Comparison of ENCODE assay signal across 8 cellular contexts in the genomic region with DNA sequence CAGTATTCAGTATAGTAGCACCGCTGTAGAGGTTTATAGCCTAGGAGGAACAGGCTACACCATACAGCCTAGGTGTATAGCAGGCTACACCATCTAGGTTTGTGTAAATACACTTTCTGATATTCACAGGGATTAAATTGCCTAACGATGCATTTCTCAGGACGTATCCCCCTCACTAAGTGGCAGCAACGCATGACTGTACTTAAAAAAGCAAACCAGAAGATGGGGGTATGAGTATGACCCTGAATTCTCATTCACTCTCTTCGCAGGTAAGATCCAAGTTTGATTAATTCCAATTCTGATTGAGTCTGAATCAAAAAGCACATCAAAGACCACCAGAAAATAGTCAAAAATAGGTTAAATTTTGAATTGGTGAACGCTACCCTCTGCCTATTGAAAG. TPM values are rescaled to one million over a fixed set of nuclear protein-coding genes. Genes with fewer than 3 reads are reported as not detected.
A peak's percentile ranks its signal among the peaks of the same experiment; 100 is the strongest.
DNase-seq lines count a peak whose midpoint lies in the region; ATAC-seq and TF ChIP-seq lines count a peak whose summit lies in the region.

No MANE protein-coding gene starts in this region.

- no peak for TF ChIP-seq CTCF in AG10803 (conservative IDR thresholded peaks at IDR 0.05; ENCODE audit: low read length)
- TF ChIP-seq CTCF in brain microvascular endothelial cell (IDR thresholded peaks at IDR 0.05; ENCODE audit: low read depth, low read length, missing control alignments): no peak

- H3K36me3 ChIP-seq in brain microvascular endothelial cell (replicated peaks) (peaks cover 16% of the 10 kb centered on the region), muscle layer of duodenum (ENCODE audit: control insufficient read depth in 1 of 2, insufficient read depth in 2 of 2, low read length in 2 of 2) (peaks cover 12 to 19% of the 10 kb centered on the region in 2 donors)

- peak overlapping the region; percentile 88 to 99 (median 97) for H3K4me3 Mint-ChIP-seq in IgD-negative memory B cell

- peaks cover 0 to 5% (median 0%) of the 10 kb centered on the region in 3 donors for H3K9me3 Mint-ChIP-seq in IgD-negative memory B cell

- H3K27ac Mint-ChIP-seq in IgD-negative memory B cell: peak overlapping the region; percentile 19 to 97 (median 93)

- peaks cover 5% of the 10 kb centered on the region for H3K36me3 Mint-ChIP-seq in IgD-negative memory B cell

- no peak for ATAC-seq in HG03135 (IDR thresholded peaks at IDR 0.05; ENCODE audit: unreplicated experiment)
- ATAC-seq in GM18498 (IDR thresholded peaks at IDR 0.05; ENCODE audit: unreplicated experiment): no peak

- peaks cover 19 to 28% (median 21%) of the 10 kb centered on the region in 3 donors for H3K4me1 Mint-ChIP-seq in IgD-negative memory B cell

- peak overlapping the region; percentile 98 for H3K4me3 ChIP-seq in AG10803 (ENCODE audit: low read length)
- peak overlapping the region; percentile 71 for H3K4me3 ChIP-seq in brain microvascular endothelial cell (ENCODE audit: low read depth, low read length)
- peak overlapping the region; percentile 96 to 98 for H3K4me3 ChIP-seq in muscle layer of duodenum (ENCODE audit: low read depth in 1 of 2, low read length in 2 of 2)

- peaks cover 0 to 14% of the 10 kb centered on the region in 2 donors for H3K4me1 ChIP-seq in muscle layer of duodenum (ENCODE audit: control insufficient read depth in 1 of 2, insufficient read depth in 2 of 2, low read length in 2 of 2)

- H3K27ac ChIP-seq in brain microvascular endothelial cell: peak overlapping the region; percentile 52
- peak overlapping the region; percentile 84 for H3K27ac ChIP-seq in muscle layer of duodenum (ENCODE audit: low read length)
- H3K27ac ChIP-seq in caudate nucleus (ENCODE audit: low read depth, low read length): no peak overlapping the region

- in situ Hi-C loops in brain microvascular endothelial cell (cut with HindIII; ENCODE audit: low pct_ligation_motif_present, low sequenced_read_pairs) (no loop called here), G401 (cut with HindIII; ENCODE audit: low sequenced_read_pairs) (no loop called here)

- H3K27me3 ChIP-seq in brain microvascular endothelial cell (replicated peaks) (no peaks in the 10 kb centered on the region), muscle layer of duodenum (ENCODE audit: low read depth, low read length) (no peaks in the 10 kb centered on the region)

- no peaks in the 10 kb centered on the region for H3K9me3 ChIP-seq in muscle layer of duodenum (ENCODE audit: control insufficient read depth in 1 of 2, low read length in 2 of 2)

- H3K27me3 Mint-ChIP-seq in IgD-negative memory B cell: peaks cover 4% of the 10 kb centered on the region

- no peak for DNase-seq in AG10803 (ENCODE audit: low read depth)
- DNase-seq in brain microvascular endothelial cell: no peak
- DNase-seq in G401 (ENCODE audit: low spot score): no peak
- DNase-seq in caudate nucleus (lab: John Stamatoyannopoulos, UW): no peak

RNA-seq across cellular contexts. Expression of a gene that starts 1.0 kb away (rescaled TPM):
- 16.9 TPM for polyA plus RNA-seq in IgD-negative memory B cell
- 33.8 and 79.2 TPM in 2 replicates for total RNA-seq in G401 (2014; rRNA removed; shearing (Covaris generic))
